ENCODE assay signal across 8 cellular contexts in the genomic region with DNA sequence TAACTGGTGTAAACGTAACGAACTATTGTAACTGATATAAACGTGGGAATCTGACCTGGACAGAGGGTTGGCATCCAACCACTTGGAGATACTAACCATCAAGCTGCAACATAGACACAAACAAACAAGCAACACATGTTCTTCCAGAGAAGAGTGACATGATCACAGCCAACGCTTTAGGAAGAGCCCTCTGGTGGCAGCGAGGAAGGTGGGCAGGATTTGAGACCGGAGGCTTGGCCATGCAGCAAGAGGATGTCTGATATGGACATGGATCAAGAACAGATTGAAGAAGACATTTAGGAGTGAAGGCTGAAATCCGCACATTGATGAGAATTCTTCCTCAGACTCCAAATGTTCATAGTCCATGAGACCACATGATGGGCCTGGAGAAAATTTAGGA. TPM values are rescaled to one million over a fixed set of nuclear protein-coding genes. Genes with fewer than 3 reads are reported as not detected.
DNase-seq lines count a peak whose midpoint lies in the region; ATAC-seq, FAIRE-seq and TF ChIP-seq lines count a peak whose summit lies in the region.

No MANE protein-coding gene starts in this region.

- H3K9me3 ChIP-seq in MG63: no peaks in the 10 kb centered on the region
- no peaks in the 10 kb centered on the region for H3K9me3 ChIP-seq in right lobe of liver

- peak; percentile 92 for TF ChIP-seq CTCF in brain microvascular endothelial cell (IDR thresholded peaks at IDR 0.05; ENCODE audit: low read depth, low read length, missing control alignments)
- TF ChIP-seq CTCF in right lobe of liver (IDR thresholded peaks at IDR 0.05): peak; percentile 47 to 61 (median 60)

- no peak overlapping the region for H3K27ac ChIP-seq in brain microvascular endothelial cell
- H3K27ac ChIP-seq in right lobe of liver: no peak overlapping the region

- no peak for TF ChIP-seq POLR2A in right lobe of liver (IDR thresholded peaks at IDR 0.05)

- intact Hi-C loops in right lobe of liver (cut with DNase I): no loop called here

- peak; percentile 76 to 81 (median 78) for ATAC-seq in right lobe of liver
- no peak for ATAC-seq in GM21447 (IDR thresholded peaks at IDR 0.05; ENCODE audit: unreplicated experiment)
- no peak for ATAC-seq in GM21360 (IDR thresholded peaks at IDR 0.05; ENCODE audit: unreplicated experiment)

- H3K27me3 ChIP-seq in MG63 (no peaks in the 10 kb centered on the region), brain microvascular endothelial cell (replicated peaks) (no peaks in the 10 kb centered on the region), right lobe of liver (no peaks in the 10 kb centered on the region)

- peaks cover 0 to 3% (median 0%) of the 10 kb centered on the region in 4 donors for H3K4me1 ChIP-seq in right lobe of liver

- FAIRE-seq in G401.6 (lab: Jason Lieb, UNC): peak; percentile 36

- DNase-seq in MG63: peak; percentile 45
- DNase-seq in brain microvascular endothelial cell: no peak
- DNase-seq in right lobe of liver: peak in 2 of 3 donors; percentile 23 to 52
- no peak for DNase-seq in NCI-H1436 treated with DMSO at 0.1 percent for 48 hours (lab: John Stamatoyannopoulos, UW)
- DNase-seq in NOMO-1 treated with DMSO at 0.1 percent for 48 hours (lab: John Stamatoyannopoulos, UW; ENCODE audit: unreplicated experiment): no peak

- WGBS in right lobe of liver (ENCODE audit: insufficient coverage, low coverage, low lambda C conversion rate, missing lambda C conversion rate): 39% methylated on average over 7 of the region's 7 CpGs

- no peaks in the 10 kb centered on the region for H3K36me3 ChIP-seq in MG63
- no peaks in the 10 kb centered on the region for H3K36me3 ChIP-seq in brain microvascular endothelial cell (replicated peaks)
- no peaks in the 10 kb centered on the region for H3K36me3 ChIP-seq in right lobe of liver

- in situ Hi-C loops in brain microvascular endothelial cell (cut with HindIII; ENCODE audit: low pct_ligation_motif_present, low sequenced_read_pairs): no loop called here

- H3K4me3 ChIP-seq in MG63 (no peak overlapping the region), brain microvascular endothelial cell (ENCODE audit: low read depth, low read length) (no peak overlapping the region), right lobe of liver (no peak overlapping the region)

RNA-seq across cellular contexts. Expression of a gene that starts 40.3 kb away (rescaled TPM):
- total RNA-seq in MG63 (2014; rRNA removed; shearing (Covaris generic); ENCODE audit: low replicate concordance): 9.2 and 12.7 TPM in 2 replicates
- 10 to 100 TPM; 17.0 to 38.4 (median 23.1) TPM for total RNA-seq in right lobe of liver

Comparison
In these comparisons a context has a peak if more than half of its experiments do, and no peak if none do; other contexts are left out.
1. DNase-seq: peak in MG63 (single experiment) and right lobe of liver (2 of 3); none in brain microvascular endothelial cell (single experiment), NCI-H1436 treated with DMSO at 0.1 percent for 48 hours (single experiment) and NOMO-1 treated with DMSO at 0.1 percent for 48 hours (single experiment).
2. ATAC-seq: peak in right lobe of liver (4 of 4); none in GM21447 (single experiment) and GM21360 (single experiment).